Comparison of ENCODE assay signal across 1 cellular context in the genomic region with DNA sequence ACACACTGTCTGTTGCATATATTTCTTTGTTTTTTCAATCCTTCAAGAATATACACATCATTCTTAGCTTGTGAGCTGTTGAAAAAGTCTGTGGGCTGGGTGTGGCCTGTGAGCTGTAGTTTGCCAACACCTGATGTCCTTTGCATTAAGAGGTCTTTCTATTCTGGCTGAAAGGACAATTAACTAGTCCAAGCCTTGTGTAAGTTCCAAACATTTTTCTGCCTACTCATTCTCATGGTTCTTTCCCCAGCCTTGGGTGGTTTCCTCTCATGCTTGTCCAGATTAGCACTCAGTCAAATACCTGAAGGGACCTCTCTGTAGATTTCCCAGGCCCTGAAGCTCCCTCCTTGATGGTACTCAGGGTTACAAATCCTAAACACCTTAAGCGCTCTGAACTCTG.
TF ChIP-seq lines count a peak whose summit lies in the region.

No MANE protein-coding gene starts in this region.

TF ChIP-seq in HepG2, 621 proteins besides CTCF, POLR2A, EP300 and RAD21 (continued from another document):
- TF ChIP-seq, protein P1, sequence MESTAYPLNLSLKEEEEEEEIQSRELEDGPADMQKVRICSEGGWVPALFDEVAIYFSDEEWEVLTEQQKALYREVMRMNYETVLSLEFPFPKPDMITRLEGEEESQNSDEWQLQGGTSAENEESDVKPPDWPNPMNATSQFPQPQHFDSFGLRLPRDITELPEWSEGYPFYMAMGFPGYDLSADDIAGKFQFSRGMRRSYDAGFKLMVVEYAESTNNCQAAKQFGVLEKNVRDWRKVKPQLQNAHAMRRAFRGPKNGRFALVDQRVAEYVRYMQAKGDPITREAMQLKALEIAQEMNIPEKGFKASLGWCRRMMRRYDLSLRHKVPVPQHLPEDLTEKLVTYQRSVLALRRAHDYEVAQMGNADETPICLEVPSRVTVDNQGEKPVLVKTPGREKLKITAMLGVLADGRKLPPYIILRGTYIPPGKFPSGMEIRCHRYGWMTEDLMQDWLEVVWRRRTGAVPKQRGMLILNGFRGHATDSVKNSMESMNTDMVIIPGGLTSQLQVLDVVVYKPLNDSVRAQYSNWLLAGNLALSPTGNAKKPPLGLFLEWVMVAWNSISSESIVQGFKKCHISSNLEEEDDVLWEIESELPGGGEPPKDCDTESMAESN (CRISPR knock-in tag; conservative IDR thresholded peaks at IDR 0.05), result no peak
- TF ChIP-seq POLR2G (IDR thresholded peaks at IDR 0.05; ENCODE audit: low read depth, low read length), result no peak
